In genomic region chr12:57127710-57128518, GRCh38 we compare ENCODE assay signal across 8 cellular contexts. TPM values are rescaled to one million over a fixed set of nuclear protein-coding genes. Genes with fewer than 3 reads are reported as not detected.
DNase-seq lines count a peak whose midpoint lies in the region; ATAC-seq and TF ChIP-seq lines count a peak whose summit lies in the region.

LRP1 (plus strand) TSS chr12:57128483; CDS start chr12:57128965, 482 bp downstream.

- no peaks in the 10 kb centered on the region for H3K36me3 ChIP-seq in CD8-positive, alpha-beta T cell (ENCODE audit: insufficient read depth, low read length)
- H3K36me3 ChIP-seq in PC-3 (ENCODE audit: low read depth, low read length) (no peaks in the 10 kb centered on the region), muscle layer of duodenum (ENCODE audit: control insufficient read depth in 1 of 2, insufficient read depth in 2 of 2, low read length in 2 of 2) (peaks cover 0 to 9% of the 10 kb centered on the region in 2 donors)

- BruUV-seq in PC-3 (replicated peaks; lab: Mats Ljungman, UMichigan), result no TSS peak

- H3K4me1 Mint-ChIP-seq in CD8-positive, alpha-beta T cell (ENCODE audit: low read depth), result peaks cover 18% of the 10 kb centered on the region
- H3K4me1 Mint-ChIP-seq in activated T-helper 17 cell treated with anti-CD3 and anti-CD28 coated beads, Interleukin-2, amount 50 U/mL, for 72 hours, result peaks cover 6% of the 10 kb centered on the region

- peak within 1 kb of the TSS; percentile 99 for H2AFZ ChIP-seq in PC-3 (ENCODE audit: low read length)

- DNase-seq in CD8-positive, alpha-beta T cell, result peak; percentile 41 to 88 (median 75)
- peak; percentile 79 for DNase-seq in PC-3
- peak; percentile 97 for DNase-seq in fibroblast of gingiva (ENCODE audit: low read depth)
- peak; percentile 79 for DNase-seq in stimulated activated CD8-positive, alpha-beta memory T cell treated with anti-CD3 and anti-CD28 coated beads, Interleukin-4, amount 100 ng/mL, for 48 hours

- H3K4me3 ChIP-seq in CD8-positive, alpha-beta T cell (ENCODE audit: low read depth, low read length), result peak within 1 kb of the TSS; percentile 92
- peak within 1 kb of the TSS; percentile 94 for H3K4me3 ChIP-seq in PC-3 (ENCODE audit: low read length)
- H3K4me3 ChIP-seq in muscle layer of duodenum (ENCODE audit: low read depth in 1 of 2, low read length in 2 of 2), result peak within 1 kb of the TSS; percentile 74 to 87

- peak within 1 kb of the TSS; percentile 72 for H3K27ac Mint-ChIP-seq in CD8-positive, alpha-beta T cell
- H3K27ac Mint-ChIP-seq in activated T-helper 17 cell treated with anti-CD3 and anti-CD28 coated beads, Interleukin-2, amount 50 U/mL, for 72 hours, result peak within 1 kb of the TSS; percentile 74

- H3K4me1 ChIP-seq in CD8-positive, alpha-beta T cell (ENCODE audit: insufficient read depth, low read length), result peaks cover 13% of the 10 kb centered on the region
- H3K4me1 ChIP-seq in PC-3 (ENCODE audit: insufficient read depth, low read length) (peaks cover 18% of the 10 kb centered on the region; the same call in 1 of the 2 replicates), muscle layer of duodenum (ENCODE audit: control insufficient read depth in 1 of 2, insufficient read depth in 2 of 2, low read length in 2 of 2) (peaks cover 30 to 46% of the 10 kb centered on the region in 2 donors)

- POLR2A ChIA-PET in CD8-positive, alpha-beta T cell (lab: Charles Lee), result interaction anchor here (0.7 to 1.2 kb wide), 4 partner anchors 12 to 39 kb away, joined by 3 to 5 read pairs (median 3); partner anchors contain the start of gene NAB2
- POLR2A ChIA-PET in PC-3 (lab: Charles Lee; ENCODE audit: unreplicated experiment), result interaction anchor here (0.6 to 1.0 kb wide), 4 partner anchors 16 to 59 kb away, joined by 3 to 7 read pairs (median 4); partner anchors contain the start of gene NEMP1

- H3K9me3 ChIP-seq in CD8-positive, alpha-beta T cell (ENCODE audit: low read length), result no peaks in the 10 kb centered on the region
- no peaks in the 10 kb centered on the region for H3K9me3 ChIP-seq in PC-3 (ENCODE audit: low read length)
- no peaks in the 10 kb centered on the region for H3K9me3 ChIP-seq in muscle layer of duodenum (ENCODE audit: control insufficient read depth in 1 of 2, low read length in 2 of 2)

- peak within 1 kb of the TSS; percentile 51 for H3K27ac ChIP-seq in CD8-positive, alpha-beta T cell (ENCODE audit: low read depth, low read length)
- H3K27ac ChIP-seq in PC-3 (ENCODE audit: low read length) (peak within 1 kb of the TSS; percentile 49), muscle layer of duodenum (ENCODE audit: low read length) (peak within 1 kb of the TSS; percentile 90)

- no peak for TF ChIP-seq CTCF in CD8-positive, alpha-beta T cell (IDR thresholded peaks at IDR 0.05)
- no peak for TF ChIP-seq CTCF in PC-3 (conservative IDR thresholded peaks at IDR 0.05; ENCODE audit: low read depth, low read length)

- H3K4me2 ChIP-seq in PC-3 (ENCODE audit: low read length), result peak within 1 kb of the TSS; percentile 99

- no peaks in the 10 kb centered on the region for H4K20me1 ChIP-seq in PC-3 (ENCODE audit: low read length)

- CTCF ChIA-PET in CD8-positive, alpha-beta T cell (lab: Charles Lee), result interaction anchor here (0.6 to 14.6 kb wide), 11 partner anchors 10 to 779 kb away, joined by 3 to 224 read pairs (median 4); partner anchors contain the start of gene STAT6
- CTCF ChIA-PET in PC-3 (lab: Charles Lee), result interaction anchor here (0.5 to 2.1 kb wide), 13 partner anchors 20 to 860 kb away, joined by 3 to 17 read pairs (median 4); no protein-coding TSS in a partner anchor

- peaks cover 4% of the 10 kb centered on the region; the same call in 1 of the 2 replicates for H3K79me2 ChIP-seq in PC-3 (ENCODE audit: low read length)

- H3F3A ChIP-seq in PC-3 (ENCODE audit: low read length, unreplicated experiment), result no peaks in the 10 kb centered on the region

- intact Hi-C loops in CD8-positive, alpha-beta T cell (cut with DNase I, micrococcal nuclease), result loop anchor here (1.0 to 5.0 kb wide), 3 partner anchors 16 to 371 kb away; partner anchors contain the start of gene ZBTB39 (in 1 of the 2)
- intact Hi-C loops in PC-3 (cut with micrococcal nuclease), result loop anchor here (2.0 kb wide), 1 partner anchor 25 kb away; no protein-coding TSS in a partner anchor

- no peaks in the 10 kb centered on the region for H3K27me3 ChIP-seq in CD8-positive, alpha-beta T cell (ENCODE audit: insufficient read depth, low read length)
- H3K27me3 ChIP-seq in PC-3 (ENCODE audit: low read length) (no peaks in the 10 kb centered on the region), muscle layer of duodenum (ENCODE audit: low read depth, low read length) (no peaks in the 10 kb centered on the region)

- no peaks in the 10 kb centered on the region for H3K9me2 ChIP-seq in PC-3 (replicated peaks; ENCODE audit: low read length)

- H3K27me3 Mint-ChIP-seq in CD8-positive, alpha-beta T cell (ENCODE audit: low read depth), result peaks cover 3% of the 10 kb centered on the region
- no peaks in the 10 kb centered on the region for H3K27me3 Mint-ChIP-seq in activated T-helper 17 cell treated with anti-CD3 and anti-CD28 coated beads, Interleukin-2, amount 50 U/mL, for 72 hours

- H3K36me3 Mint-ChIP-seq in CD8-positive, alpha-beta T cell, result no peaks in the 10 kb centered on the region
- no peaks in the 10 kb centered on the region for H3K36me3 Mint-ChIP-seq in activated T-helper 17 cell treated with anti-CD3 and anti-CD28 coated beads, Interleukin-2, amount 50 U/mL, for 72 hours (ENCODE audit: low read depth)

- peak; percentile 72 for ATAC-seq in CD8-positive, alpha-beta T cell
- ATAC-seq in HG03442 (IDR thresholded peaks at IDR 0.05; ENCODE audit: unreplicated experiment), result peak; percentile 36
- peak; percentile 79 for ATAC-seq in PC-3
- ATAC-seq in activated T-helper 17 cell treated with anti-CD3 and anti-CD28 coated beads, Interleukin-2, amount 50 U/mL, for 72 hours (replicated peaks), result peak; percentile 82
- ATAC-seq in GM19397 (IDR thresholded peaks at IDR 0.05; ENCODE audit: unreplicated experiment), result no peak

- peak within 1 kb of the TSS; percentile 79 for H3K9ac ChIP-seq in PC-3 (ENCODE audit: low read length)

- peak within 1 kb of the TSS; percentile 87 for H3K4me3 Mint-ChIP-seq in CD8-positive, alpha-beta T cell
- peak within 1 kb of the TSS; percentile 81 for H3K4me3 Mint-ChIP-seq in activated T-helper 17 cell treated with anti-CD3 and anti-CD28 coated beads, Interleukin-2, amount 50 U/mL, for 72 hours

- H3K9me3 Mint-ChIP-seq in CD8-positive, alpha-beta T cell, result no peaks in the 10 kb centered on the region
- H3K9me3 Mint-ChIP-seq in activated T-helper 17 cell treated with anti-CD3 and anti-CD28 coated beads, Interleukin-2, amount 50 U/mL, for 72 hours, result peaks cover 8% of the 10 kb centered on the region

RNA-seq across cellular contexts. Expression of gene LRP1, which starts in this region (rescaled TPM):
- 1 to 10 TPM; 3.6 to 4.0 TPM for total RNA-seq in CD8-positive, alpha-beta T cell
- 14.7 and 21.8 TPM in 2 replicates for total RNA-seq in PC-3 (2014; rRNA removed)
- total RNA-seq in activated T-helper 17 cell treated with anti-CD3 and anti-CD28 coated beads, Interleukin-2, amount 50 U/mL, for 72 hours, result 10 to 100 TPM in 1 of 2 donors, 1 to 10 TPM in 1; 2.4 to 20.2 TPM
